Comparison of ENCODE assay signal across 26 cellular contexts in the genomic region with DNA sequence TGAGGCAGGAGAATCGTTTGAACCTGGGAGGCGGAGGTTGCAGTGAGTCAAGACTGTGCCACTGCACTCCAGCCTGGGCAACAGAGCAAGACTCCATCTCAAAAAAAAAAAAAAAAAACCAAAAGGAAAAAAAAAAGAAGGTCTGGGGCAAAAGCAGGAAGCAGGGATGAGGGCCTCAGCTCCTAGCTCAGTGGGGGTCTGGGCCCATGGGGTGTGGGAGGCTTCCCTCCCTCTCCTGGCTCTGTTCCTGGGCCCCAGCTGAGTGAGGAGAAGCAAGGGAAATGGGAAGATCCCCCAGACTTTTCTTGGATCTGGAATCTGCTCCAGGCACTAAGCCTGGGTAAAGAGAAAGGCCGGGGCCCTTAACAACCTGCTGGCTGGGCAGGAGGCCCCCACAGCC. TPM values are rescaled to one million over a fixed set of nuclear protein-coding genes. Genes with fewer than 3 reads are reported as not detected.
DNase-seq lines count a peak whose midpoint lies in the region; ATAC-seq and TF ChIP-seq lines count a peak whose summit lies in the region.
"Had no signal": no experiment of that assay in that cellular context is flagged by ENCODE, and none has a peak within 500 bp of the region (broad histone marks: within the 10 kb centered on the region; RNA-seq: fewer than 3 reads in every experiment).

No MANE protein-coding gene starts in this region.

- H3K4me1 ChIP-seq in A673 (ENCODE audit: insufficient read depth, low read length, poor library complexity, severe bottlenecking) (peaks cover 17% of the 10 kb centered on the region), prostate gland (replicated peaks) (peaks cover 15% of the 10 kb centered on the region)
- H3K4me1 ChIP-seq: A549 had no signal

- POLR2A ChIA-PET in A673 (lab: Charles Lee; ENCODE audit: low non-redundant PET): no interaction called here

- ATAC-seq in activated naive CD4-positive, alpha-beta T cell treated with anti-CD3 and anti-CD28 coated beads, Interleukin-2, amount 50 U/mL, for 72 hours: no peak
- no peak for ATAC-seq in HG02884 (IDR thresholded peaks at IDR 0.05; ENCODE audit: unreplicated experiment)
- ATAC-seq: A549, GM12878, HepG2 had no signal

- no peak overlapping the region for H3K4me3 ChIP-seq in A673 (ENCODE audit: low read depth, low read length, poor library complexity, severe bottlenecking)
- no peak overlapping the region for H3K4me3 ChIP-seq in SK-N-MC
- no peak overlapping the region for H3K4me3 ChIP-seq in prostate gland
- H3K4me3 ChIP-seq: A549; BLaER1 treated with 17β-estradiol and CSF1 and Interleukin-3, amounts not matched to agents 10 nM and 100 nM; GM12878 had no signal

- H3K9me3 Mint-ChIP-seq in activated naive CD4-positive, alpha-beta T cell treated with anti-CD3 and anti-CD28 coated beads, Interleukin-2, amount 50 U/mL, for 72 hours: no peaks in the 10 kb centered on the region
- H3K9me3 Mint-ChIP-seq: CD4-positive, CD25-positive, alpha-beta regulatory T cell; CD8-positive, alpha-beta memory T cell; HFFc6; IgD-negative memory B cell had no signal

- no peaks in the 10 kb centered on the region for H3K27me3 ChIP-seq in A673 (replicated peaks; ENCODE audit: insufficient read depth, low read depth, low read length, poor library complexity)
- H3K27me3 ChIP-seq in prostate gland (replicated peaks; ENCODE audit: insufficient read depth): no peaks in the 10 kb centered on the region
- H3K27me3 ChIP-seq: BLaER1 treated with 17β-estradiol and CSF1 and Interleukin-3, amounts not matched to agents 10 nM and 100 nM had no signal

- no peak for TF ChIP-seq CTCF in A673 (conservative IDR thresholded peaks at IDR 0.05; ENCODE audit: low read depth, low read length)
- no peak for TF ChIP-seq CTCF in prostate gland (IDR thresholded peaks at IDR 0.05)

- H3K9me3 ChIP-seq in A673 (ENCODE audit: low read depth, low read length, poor library complexity, severe bottlenecking): no peaks in the 10 kb centered on the region
- no peaks in the 10 kb centered on the region for H3K9me3 ChIP-seq in SK-N-MC (ENCODE audit: low read depth, low read length)
- H3K9me3 ChIP-seq in prostate gland: no peaks in the 10 kb centered on the region
- H3K9me3 ChIP-seq: A549; BLaER1 treated with 17β-estradiol and CSF1 and Interleukin-3, amounts not matched to agents 10 nM and 100 nM had no signal

- H3K27ac Mint-ChIP-seq in activated naive CD4-positive, alpha-beta T cell treated with anti-CD3 and anti-CD28 coated beads, Interleukin-2, amount 50 U/mL, for 72 hours: no peak overlapping the region
- H3K27ac Mint-ChIP-seq: B cell; CD4-positive, CD25-positive, alpha-beta regulatory T cell; CD8-positive, alpha-beta memory T cell; HFFc6; IgD-negative memory B cell had no signal

- intact Hi-C loops in A673 (cut with micrococcal nuclease; ENCODE audit: unreplicated experiment) (no loop called here), prostate gland (cut with DNase I) (no loop called here)

- H3K9ac ChIP-seq in SK-N-MC (ENCODE audit: insufficient read length): peak overlapping the region; percentile 17
- H3K9ac ChIP-seq: BLaER1 treated with 17β-estradiol and CSF1 and Interleukin-3, amounts not matched to agents 10 nM and 100 nM had no signal

- CTCF ChIA-PET in A673 (lab: Charles Lee): interaction anchor here (0.7 kb wide), 1 partner anchor 123 kb away, joined by 5 read pairs; no protein-coding TSS in a partner anchor

- no TSS peak for BruUV-seq in A673 (replicated peaks; lab: Mats Ljungman, UMichigan)

- WGBS in prostate gland: 91% methylated on average over 3 of the region's 3 CpGs

- H3K36me3 ChIP-seq in A673 (ENCODE audit: insufficient read depth, low read length, poor library complexity, severe bottlenecking) (no peaks in the 10 kb centered on the region), SK-N-MC (ENCODE audit: insufficient read depth, low read length) (no peaks in the 10 kb centered on the region), prostate gland (no peaks in the 10 kb centered on the region)
- H3K36me3 ChIP-seq: BLaER1 treated with 17β-estradiol and CSF1 and Interleukin-3, amounts not matched to agents 10 nM and 100 nM had no signal

- no peaks in the 10 kb centered on the region for H3K36me3 Mint-ChIP-seq in activated naive CD4-positive, alpha-beta T cell treated with anti-CD3 and anti-CD28 coated beads, Interleukin-2, amount 50 U/mL, for 72 hours
- H3K36me3 Mint-ChIP-seq: CD4-positive, CD25-positive, alpha-beta regulatory T cell; CD8-positive, alpha-beta memory T cell had no signal

- TF ChIP-seq POLR2A in prostate gland (IDR thresholded peaks at IDR 0.05): no peak

- H3K27ac ChIP-seq in A673 (ENCODE audit: low read depth, low read length, poor library complexity, severe bottlenecking) (peak overlapping the region; percentile 8), SK-N-MC (0 out of 2 replicates have a peak overlapping the region, but pooled peaks have one; percentile 19), angular gyrus (ENCODE audit: low read depth, low read length) (peak overlapping the region; percentile 7), prostate gland (peak overlapping the region; percentile 38 to 41)
- H3K27ac ChIP-seq: 22Rv1; A549; BLaER1 treated with 17β-estradiol and CSF1 and Interleukin-3, amounts not matched to agents 10 nM and 100 nM had no signal

- DNase-seq in A673 (ENCODE audit: low spot score): peak; percentile 54
- no peak for DNase-seq in SK-N-MC (ENCODE audit: low read depth, low spot score)
- no peak for DNase-seq in prostate gland (ENCODE audit: low spot score)
- DNase-seq in activated naive CD4-positive, alpha-beta T cell treated with anti-CD3 and anti-CD28 coated beads, Interleukin-2, amount 50 U/mL, for 72 hours (ENCODE audit: low spot score in 2 of 2): no peak
- DNase-seq in NCI-H2227 treated with DMSO at 0.1 percent for 48 hours (lab: John Stamatoyannopoulos, UW): no peak
- no peak for DNase-seq in NCI-H510A (lab: John Stamatoyannopoulos, UW)
- DNase-seq: CD4-positive, CD25-positive, alpha-beta regulatory T cell; CD8-positive, alpha-beta memory T cell; COR-L47; DMS 273 treated with DMSO at 0.1 percent for 48 hours; DMS53; DND-41; EL; HCEC 1CT; HFFc6 had no signal

RNA-seq across cellular contexts. Expression of gene CHRM1, which starts 8.9 kb away (rescaled TPM):
- total RNA-seq in A673 (2021): 0.17 and 0.41 TPM in 2 replicates
- total RNA-seq in prostate gland: 100 to 1,000 TPM in 1 of 2 donors, 10 to 100 TPM in 1; 38.1 to 107 TPM
- total RNA-seq in activated naive CD4-positive, alpha-beta T cell treated with anti-CD3 and anti-CD28 coated beads, Interleukin-2, amount 50 U/mL, for 72 hours: not detected
- total RNA-seq: B cell; CD4-positive, CD25-positive, alpha-beta regulatory T cell; CD8-positive, alpha-beta memory T cell; G401; GM12878; H4; HepG2; HFFc6 had no signal

RNA-seq across cellular contexts. Expression of gene SLC3A2, which starts 31.6 kb away (rescaled TPM):
- 480 and 511 TPM in 2 replicates for total RNA-seq in A673 (2021)
- total RNA-seq in prostate gland: 100 to 1,000 TPM; 158 to 235 TPM
- total RNA-seq in activated naive CD4-positive, alpha-beta T cell treated with anti-CD3 and anti-CD28 coated beads, Interleukin-2, amount 50 U/mL, for 72 hours: 100 to 1,000 TPM; 295 to 308 TPM

Comparison
In these comparisons a context has a peak if more than half of its experiments do, and no peak if none do; other contexts are left out.
1. RNA of gene CHRM1, which starts 8.9 kb away (total RNA-seq): 38.1 to 107 TPM in prostate gland; 0.17 to 0.41 TPM in A673 and not detected in activated naive CD4-positive, alpha-beta T cell treated with anti-CD3 and anti-CD28 coated beads, Interleukin-2, amount 50 U/mL, for 72 hours; every median in the first group is over 10 times any median in the second.
2. Peak in every context shown above with its lines, with median percentiles within 50 percentile points of each other: H3K27ac ChIP-seq.